In the genomic region with DNA sequence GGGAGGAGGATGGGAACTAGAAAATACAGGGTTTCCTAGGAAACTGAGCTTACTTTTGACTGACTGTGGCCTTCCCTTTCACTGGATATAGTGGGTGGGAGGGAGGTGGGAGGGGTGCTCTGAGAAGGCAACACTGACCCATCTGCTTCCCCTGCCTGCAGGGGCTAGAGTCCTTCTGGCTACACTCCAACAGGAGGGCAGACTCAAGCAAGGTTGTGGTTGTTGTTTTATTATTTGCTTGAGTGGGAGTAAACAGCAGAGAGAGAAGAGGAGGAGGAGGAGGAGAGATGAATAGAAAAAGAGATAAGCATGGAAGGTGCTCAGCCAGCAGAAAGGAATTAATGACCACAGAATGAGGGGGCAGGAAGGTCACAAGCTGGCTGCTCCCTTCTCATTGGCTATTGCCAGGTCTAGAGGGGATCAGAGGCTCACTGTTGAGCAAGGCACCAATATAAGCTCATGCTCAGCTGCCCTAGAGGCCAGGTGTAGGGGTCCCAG, we compare ENCODE assay signal across 1 cellular context.
TF ChIP-seq lines count a peak whose summit lies in the region.

No MANE protein-coding gene starts in this region.

TF ChIP-seq in HepG2, 621 proteins besides CTCF, POLR2A, EP300 and RAD21 (continued from another document):
- TF ChIP-seq, protein P1, sequence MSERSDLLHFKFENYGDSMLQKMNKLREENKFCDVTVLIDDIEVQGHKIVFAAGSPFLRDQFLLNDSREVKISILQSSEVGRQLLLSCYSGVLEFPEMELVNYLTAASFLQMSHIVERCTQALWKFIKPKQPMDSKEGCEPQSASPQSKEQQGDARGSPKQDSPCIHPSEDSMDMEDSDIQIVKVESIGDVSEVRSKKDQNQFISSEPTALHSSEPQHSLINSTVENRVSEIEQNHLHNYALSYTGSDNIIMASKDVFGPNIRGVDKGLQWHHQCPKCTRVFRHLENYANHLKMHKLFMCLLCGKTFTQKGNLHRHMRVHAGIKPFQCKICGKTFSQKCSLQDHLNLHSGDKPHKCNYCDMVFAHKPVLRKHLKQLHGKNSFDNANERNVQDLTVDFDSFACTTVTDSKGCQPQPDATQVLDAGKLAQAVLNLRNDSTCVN (CRISPR knock-in tag; IDR thresholded peaks at IDR 0.05; ENCODE audit: borderline replicate concordance), result peak; percentile 75; the same call in 1 of the 2 replicates
- TF ChIP-seq MAFG (CRISPR knock-in tag; IDR thresholded peaks at IDR 0.05) (no peak), MTF1 (CRISPR knock-in tag; IDR thresholded peaks at IDR 0.05) (no peak), CREB1 (IDR thresholded peaks at IDR 0.05) (no peak), CREB1 (CRISPR knock-in tag; IDR thresholded peaks at IDR 0.05) (no peak), XRCC5 (optimal IDR thresholded peaks at IDR 0.05; ENCODE audit: low read length) (peak; percentile 16), NR2F6 (IDR thresholded peaks at IDR 0.05) (no peak), NR2F6 (CRISPR knock-in tag; IDR thresholded peaks at IDR 0.05) (peak; percentile 32; the same call in 1 of the 2 replicates), ZNF34 (CRISPR knock-in tag; IDR thresholded peaks at IDR 0.05; ENCODE audit: borderline replicate concordance) (no peak), NFIB (CRISPR knock-in tag; IDR thresholded peaks at IDR 0.05; ENCODE audit: borderline replicate concordance) (no peak), ZNF235 (CRISPR knock-in tag; IDR thresholded peaks at IDR 0.05; ENCODE audit: borderline replicate concordance) (no peak), KDM1A (CRISPR knock-in tag; IDR thresholded peaks at IDR 0.05) (no peak), MAZ (IDR thresholded peaks at IDR 0.05; ENCODE audit: borderline replicate concordance, low read depth, low read length) (peak; percentile 74; the same call in 1 of the 2 replicates), MAZ (CRISPR knock-in tag; IDR thresholded peaks at IDR 0.05; ENCODE audit: low read depth) (no peak), CHD2 (IDR thresholded peaks at IDR 0.05; ENCODE audit: low read depth, low read length) (no peak), SOX13 (IDR thresholded peaks at IDR 0.05) (no peak), SOX13 (CRISPR knock-in tag; conservative IDR thresholded peaks at IDR 0.05 in 1 of 2, IDR thresholded peaks at IDR 0.05 in 1 of 2) (peak in 1 of 2 experiments; percentile 43; a peak in 1 of 4 replicates), ETV6 (CRISPR knock-in tag; conservative IDR thresholded peaks at IDR 0.05) (no peak), TEAD2 (CRISPR knock-in tag; IDR thresholded peaks at IDR 0.05) (no peak), ZFP1 (CRISPR knock-in tag; IDR thresholded peaks at IDR 0.05) (no peak), HES4 (CRISPR knock-in tag; IDR thresholded peaks at IDR 0.05; ENCODE audit: borderline replicate concordance) (no peak)
- TF ChIP-seq, protein P2, sequence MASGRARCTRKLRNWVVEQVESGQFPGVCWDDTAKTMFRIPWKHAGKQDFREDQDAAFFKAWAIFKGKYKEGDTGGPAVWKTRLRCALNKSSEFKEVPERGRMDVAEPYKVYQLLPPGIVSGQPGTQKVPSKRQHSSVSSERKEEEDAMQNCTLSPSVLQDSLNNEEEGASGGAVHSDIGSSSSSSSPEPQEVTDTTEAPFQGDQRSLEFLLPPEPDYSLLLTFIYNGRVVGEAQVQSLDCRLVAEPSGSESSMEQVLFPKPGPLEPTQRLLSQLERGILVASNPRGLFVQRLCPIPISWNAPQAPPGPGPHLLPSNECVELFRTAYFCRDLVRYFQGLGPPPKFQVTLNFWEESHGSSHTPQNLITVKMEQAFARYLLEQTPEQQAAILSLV (CRISPR knock-in tag; IDR thresholded peaks at IDR 0.05; ENCODE audit: borderline replicate concordance), result no peak
- TF ChIP-seq, protein P3, sequence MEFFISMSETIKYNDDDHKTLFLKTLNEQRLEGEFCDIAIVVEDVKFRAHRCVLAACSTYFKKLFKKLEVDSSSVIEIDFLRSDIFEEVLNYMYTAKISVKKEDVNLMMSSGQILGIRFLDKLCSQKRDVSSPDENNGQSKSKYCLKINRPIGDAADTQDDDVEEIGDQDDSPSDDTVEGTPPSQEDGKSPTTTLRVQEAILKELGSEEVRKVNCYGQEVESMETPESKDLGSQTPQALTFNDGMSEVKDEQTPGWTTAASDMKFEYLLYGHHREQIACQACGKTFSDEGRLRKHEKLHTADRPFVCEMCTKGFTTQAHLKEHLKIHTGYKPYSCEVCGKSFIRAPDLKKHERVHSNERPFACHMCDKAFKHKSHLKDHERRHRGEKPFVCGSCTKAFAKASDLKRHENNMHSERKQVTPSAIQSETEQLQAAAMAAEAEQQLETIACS (CRISPR knock-in tag; IDR thresholded peaks at IDR 0.05), result no peak
- TF ChIP-seq, protein P4, sequence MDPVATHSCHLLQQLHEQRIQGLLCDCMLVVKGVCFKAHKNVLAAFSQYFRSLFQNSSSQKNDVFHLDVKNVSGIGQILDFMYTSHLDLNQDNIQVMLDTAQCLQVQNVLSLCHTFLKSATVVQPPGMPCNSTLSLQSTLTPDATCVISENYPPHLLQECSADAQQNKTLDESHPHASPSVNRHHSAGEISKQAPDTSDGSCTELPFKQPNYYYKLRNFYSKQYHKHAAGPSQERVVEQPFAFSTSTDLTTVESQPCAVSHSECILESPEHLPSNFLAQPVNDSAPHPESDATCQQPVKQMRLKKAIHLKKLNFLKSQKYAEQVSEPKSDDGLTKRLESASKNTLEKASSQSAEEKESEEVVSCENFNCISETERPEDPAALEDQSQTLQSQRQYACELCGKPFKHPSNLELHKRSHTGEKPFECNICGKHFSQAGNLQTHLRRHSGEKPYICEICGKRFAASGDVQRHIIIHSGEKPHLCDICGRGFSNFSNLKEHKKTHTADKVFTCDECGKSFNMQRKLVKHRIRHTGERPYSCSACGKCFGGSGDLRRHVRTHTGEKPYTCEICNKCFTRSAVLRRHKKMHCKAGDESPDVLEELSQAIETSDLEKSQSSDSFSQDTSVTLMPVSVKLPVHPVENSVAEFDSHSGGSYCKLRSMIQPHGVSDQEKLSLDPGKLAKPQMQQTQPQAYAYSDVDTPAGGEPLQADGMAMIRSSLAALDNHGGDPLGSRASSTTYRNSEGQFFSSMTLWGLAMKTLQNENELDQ (CRISPR knock-in tag; IDR thresholded peaks at IDR 0.05; ENCODE audit: borderline replicate concordance), result no peak
